In the genomic region with DNA sequence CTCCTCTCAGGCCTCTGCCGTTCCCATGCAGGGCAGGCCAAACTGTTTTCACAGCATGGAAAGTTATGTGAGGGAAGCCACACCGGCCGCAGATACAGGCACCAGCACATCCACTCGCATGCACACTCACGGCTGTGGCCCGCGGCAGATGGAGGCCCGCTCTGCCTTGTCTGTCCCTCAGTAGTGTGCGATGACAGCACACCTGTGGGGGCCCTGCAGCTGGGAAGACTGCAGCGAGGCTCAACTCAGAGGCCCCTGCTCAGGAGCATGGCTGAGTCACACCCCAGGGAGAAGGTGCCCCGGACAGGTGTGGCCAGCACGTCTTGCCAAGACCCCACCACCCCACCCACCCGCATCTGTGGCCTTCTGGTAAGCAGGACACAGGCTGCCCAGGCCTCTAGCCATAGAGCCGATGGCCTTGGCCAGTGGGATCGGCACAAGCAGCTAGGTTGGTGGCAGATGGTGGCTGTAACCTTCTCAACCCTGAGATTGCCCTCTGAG, we compare ENCODE assay signal across 1 cellular context.
TF ChIP-seq lines count a peak whose summit lies in the region.

No MANE protein-coding gene starts in this region.

TF ChIP-seq in K562, 482 proteins besides CTCF, POLR2A, EP300 and RAD21:
- no peak for TF ChIP-seq ZSCAN32 (CRISPR knock-in tag; IDR thresholded peaks at IDR 0.05)
- TF ChIP-seq, protein P1, sequence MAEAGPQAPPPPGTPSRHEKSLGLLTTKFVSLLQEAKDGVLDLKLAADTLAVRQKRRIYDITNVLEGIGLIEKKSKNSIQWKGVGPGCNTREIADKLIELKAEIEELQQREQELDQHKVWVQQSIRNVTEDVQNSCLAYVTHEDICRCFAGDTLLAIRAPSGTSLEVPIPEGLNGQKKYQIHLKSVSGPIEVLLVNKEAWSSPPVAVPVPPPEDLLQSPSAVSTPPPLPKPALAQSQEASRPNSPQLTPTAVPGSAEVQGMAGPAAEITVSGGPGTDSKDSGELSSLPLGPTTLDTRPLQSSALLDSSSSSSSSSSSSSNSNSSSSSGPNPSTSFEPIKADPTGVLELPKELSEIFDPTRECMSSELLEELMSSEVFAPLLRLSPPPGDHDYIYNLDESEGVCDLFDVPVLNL (CRISPR knock-in tag; IDR thresholded peaks at IDR 0.05; ENCODE audit: low read depth) = peak; percentile 12; the same call in 1 of the 2 replicates
TF ChIP-seq in K562: peak in this region for 1.
